1 cellular context compared by ENCODE assay signal in the genomic region with DNA sequence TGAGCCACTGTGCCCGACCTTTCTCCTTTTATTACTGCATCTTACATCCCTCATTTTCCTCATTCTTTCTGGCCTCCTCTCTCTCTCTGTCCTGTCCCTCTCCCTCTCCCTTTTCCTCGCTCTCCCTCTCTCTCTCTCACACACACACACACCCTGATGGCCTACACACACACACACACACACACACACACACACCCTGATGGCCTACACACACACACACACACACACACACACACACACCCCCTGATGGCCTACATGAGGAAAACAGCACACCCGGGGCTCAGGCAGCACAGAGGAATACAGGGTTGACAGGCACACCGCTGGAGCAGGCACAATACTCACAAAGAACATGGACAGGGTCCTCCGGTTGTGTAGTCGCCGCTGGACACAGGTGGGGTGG.
TF ChIP-seq lines count a peak whose summit lies in the region.

No MANE protein-coding gene starts in this region.

TF ChIP-seq in HEK293, 187 proteins besides CTCF, POLR2A, EP300 and RAD21 (continued from another document):
- TF ChIP-seq, protein P1, sequence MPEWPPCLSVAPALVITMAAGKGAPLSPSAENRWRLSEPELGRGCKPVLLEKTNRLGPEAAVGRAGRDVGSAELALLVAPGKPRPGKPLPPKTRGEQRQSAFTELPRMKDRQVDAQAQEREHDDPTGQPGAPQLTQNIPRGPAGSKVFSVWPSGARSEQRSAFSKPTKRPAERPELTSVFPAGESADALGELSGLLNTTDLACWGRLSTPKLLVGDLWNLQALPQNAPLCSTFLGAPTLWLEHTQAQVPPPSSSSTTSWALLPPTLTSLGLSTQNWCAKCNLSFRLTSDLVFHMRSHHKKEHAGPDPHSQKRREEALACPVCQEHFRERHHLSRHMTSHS (tag by site-specific recombination; IDR thresholded peaks at IDR 0.05) = no peak
- TF ChIP-seq ZFHX2 (tag by site-specific recombination; conservative IDR thresholded peaks at IDR 0.05) = peak; percentile 51; the same call in 1 of the 2 replicates
